Comparison of ENCODE assay signal across 21 cellular contexts in genomic region chr6:679282-679681, GRCh38. TPM values are rescaled to one million over a fixed set of nuclear protein-coding genes. Genes with fewer than 3 reads are reported as not detected.
DNase-seq lines count a peak whose midpoint lies in the region; ATAC-seq and TF ChIP-seq lines count a peak whose summit lies in the region.
"Had no signal": no experiment of that assay in that cellular context is flagged by ENCODE, and none has a peak within 500 bp of the region (broad histone marks: within the 10 kb centered on the region; RNA-seq: fewer than 3 reads in every experiment).

No MANE protein-coding gene starts in this region.

- no peak overlapping the region; the same call in 1 of the 2 replicates for H3K14ac ChIP-seq in IMR-90 (replicated peaks; ENCODE audit: low read depth, low read length)

- peaks cover 20% of the 10 kb centered on the region for H3K4me1 ChIP-seq in IMR-90 (ENCODE audit: control insufficient read depth, insufficient read depth, low read length)

- TF ChIP-seq POLR2A in IMR-90 (IDR thresholded peaks at IDR 0.05; ENCODE audit: low read depth, low read length), result no peak

- POLR2A ChIA-PET in IMR-90 (lab: Charles Lee; ENCODE audit: unreplicated experiment), result no interaction called here

- H2BK120ac ChIP-seq in IMR-90 (ENCODE audit: low read depth, low read length), result no peak overlapping the region

- H2BK5ac ChIP-seq in IMR-90 (ENCODE audit: low read depth, low read length, poor library complexity, severe bottlenecking), result no peak overlapping the region

- no peaks in the 10 kb centered on the region for H3K36me3 ChIP-seq in IMR-90 (ENCODE audit: control insufficient read depth, insufficient read depth, low read length)

- peak; percentile 31 for DNase-seq in AG10803 (ENCODE audit: low read depth)
- peak; percentile 75 for DNase-seq in IMR-90
- peak; percentile 65 for DNase-seq in choroid plexus epithelial cell (ENCODE audit: low read depth)
- peak; percentile 84 for DNase-seq in iris pigment epithelial cell (ENCODE audit: low read depth)
- no peak for DNase-seq in stimulated activated CD4-positive, alpha-beta T cell treated with anti-CD3 and anti-CD28 coated beads, Interleukin-4, amount 100 ng/mL, for 1 hour
- no peak for DNase-seq in NCI-H1092 (lab: John Stamatoyannopoulos, UW)
- DNase-seq in activated CD4-positive, alpha-beta T cell treated with anti-CD3 and anti-CD28 coated beads for 4 hours, result no peak
- DNase-seq: Calu3; CD4-positive, alpha-beta memory T cell; DMS53; GOT3; Kasumi-1; NCI-H1694 treated with DMSO at 0.1 percent for 48 hours; NCI-H2107; NCI-H226; NCI-H524 treated with DMSO at 0.1 percent for 48 hours; PC-9; SIG-M5 had no signal

- CTCF ChIA-PET in IMR-90 (lab: Yijun Ruan, JAX), result no interaction called here

- dilution Hi-C loops in IMR-90 (cut with HindIII; ENCODE audit: low sequenced_read_pairs, unreplicated experiment), result no loop called here

- intact Hi-C loops in IMR-90 (cut with micrococcal nuclease), result no loop called here

- no peak overlapping the region for H3K18ac ChIP-seq in IMR-90 (ENCODE audit: low read depth, low read length)

- H3K4ac ChIP-seq in IMR-90 (ENCODE audit: low read depth, low read length), result no peak overlapping the region; the same call in 1 of the 2 replicates

- H2AK5ac ChIP-seq in IMR-90 (ENCODE audit: low read depth, low read length), result no peak overlapping the region

- in situ Hi-C loops in IMR-90 (cut with MboI; ENCODE audit: low sequenced_read_pairs), result no loop called here

- ATAC-seq in IMR-90 (ENCODE audit: low read depth) (peak; percentile 25; the same call in 1 of the 2 replicates), GM19035 (IDR thresholded peaks at IDR 0.05; ENCODE audit: unreplicated experiment) (no peak)

- no peak overlapping the region for H4K8ac ChIP-seq in IMR-90 (ENCODE audit: low read depth in 2 of 2, low read length in 2 of 2)

- no CpG with 5 or more reads among the region's 9 CpGs for WGBS in IMR-90 (ENCODE audit: extremely low coverage in 2 of 2, insufficient read length in 1 of 2), 2 experiments

- TF ChIP-seq CTCF in AG10803 (conservative IDR thresholded peaks at IDR 0.05; ENCODE audit: low read length) (no peak), IMR-90 (conservative IDR thresholded peaks at IDR 0.05; ENCODE audit: low read depth, low read length) (no peak), choroid plexus epithelial cell (conservative IDR thresholded peaks at IDR 0.05; ENCODE audit: low read depth, low read length) (no peak)

- H3K4me2 ChIP-seq in IMR-90 (ENCODE audit: low read depth, low read length), result peak overlapping the region; percentile 62
- H3K4me2 ChIP-seq: BLaER1, PC-9 had no signal

- no peaks in the 10 kb centered on the region for H3K27me3 ChIP-seq in IMR-90 (ENCODE audit: control insufficient read depth, insufficient read depth, low read length)
- H3K27me3 ChIP-seq: BLaER1 had no signal

- no peak overlapping the region for H3K56ac ChIP-seq in IMR-90 (ENCODE audit: extremely low read depth, insufficient read depth, low read length)

- no peak for TF ChIP-seq RAD21 in IMR-90 (IDR thresholded peaks at IDR 0.05; ENCODE audit: low read length)

- peak overlapping the region; percentile 74 for H3K23ac ChIP-seq in IMR-90 (ENCODE audit: low read depth, low read length)

- peaks cover 21% of the 10 kb centered on the region for H4K20me1 ChIP-seq in IMR-90 (ENCODE audit: insufficient read depth, low read length)

- H3K9ac ChIP-seq in IMR-90 (ENCODE audit: low read depth, low read length), result no peak overlapping the region
- H3K9ac ChIP-seq: BLaER1 had no signal

- H4K5ac ChIP-seq in IMR-90 (ENCODE audit: low read depth, low read length), result no peak overlapping the region; the same call in 1 of the 2 replicates

- H3K79me1 ChIP-seq in IMR-90 (ENCODE audit: low read depth in 1 of 2, low read length in 2 of 2), result peaks cover 33 to 66% of the 10 kb centered on the region in 2 experiments

- H4K91ac ChIP-seq in IMR-90 (ENCODE audit: insufficient read depth, low read depth, low read length), result no peak overlapping the region

- H2AK9ac ChIP-seq in IMR-90 (replicated peaks; ENCODE audit: low read depth, low read length, poor library complexity), result no peak overlapping the region

- H3K9me1 ChIP-seq in IMR-90 (ENCODE audit: insufficient read depth, low read length), result peaks cover 16% of the 10 kb centered on the region

- no peak overlapping the region for H3K4me3 ChIP-seq in AG10803 (ENCODE audit: low read length)
- no peak overlapping the region for H3K4me3 ChIP-seq in IMR-90 (ENCODE audit: insufficient read depth, low read depth, low read length)
- H3K4me3 ChIP-seq in choroid plexus epithelial cell (ENCODE audit: low read depth, low read length), result no peak overlapping the region
- H3K4me3 ChIP-seq: BLaER1, PC-9 had no signal

- H2BK15ac ChIP-seq in IMR-90 (ENCODE audit: low read depth, low read length), result no peak overlapping the region

- no peak overlapping the region for H3K27ac ChIP-seq in IMR-90 (ENCODE audit: insufficient read depth, low read length)
- H3K27ac ChIP-seq: BLaER1, PC-9, RWPE1 had no signal

- no peaks in the 10 kb centered on the region for H3K9me3 ChIP-seq in IMR-90 (ENCODE audit: control insufficient read depth, insufficient read depth, low read length)

- H2AFZ ChIP-seq in IMR-90 (replicated peaks; ENCODE audit: low read length, poor library complexity), result no peak overlapping the region
- H2AFZ ChIP-seq: PC-9 had no signal

- no peak overlapping the region for H2BK20ac ChIP-seq in IMR-90 (ENCODE audit: low read depth, low read length)

- BruUV-seq in IMR-90 (replicated peaks; lab: Mats Ljungman, UMichigan), result no TSS peak

TF ChIP-seq in IMR-90, 13 proteins besides CTCF, POLR2A, EP300 and RAD21:
- TF ChIP-seq MXI1 (IDR thresholded peaks at IDR 0.05; ENCODE audit: borderline replicate concordance, low read depth, low read length) (peak; percentile 88; the same call in 1 of the 2 replicates), RFX5 (IDR thresholded peaks at IDR 0.05; ENCODE audit: low read depth, low read length) (no peak), ELK1 (IDR thresholded peaks at IDR 0.05; ENCODE audit: borderline replicate concordance, low read depth, low read length) (no peak)

RNA-seq across cellular contexts. Expression of gene EXOC2, which starts 13.7 kb away (rescaled TPM):
- 37.3 and 39.4 TPM in 2 replicates for total RNA-seq in IMR-90 (2012; rRNA removed)
- polyA plus RNA-seq in IMR-90 (2012; rRNA removed), result 12.8 and 13.1 TPM in 2 replicates
- 5.9 and 6.1 TPM in 2 replicates for polyA plus RNA-seq in IMR-90 (2012; cell fraction: cytosol; rRNA removed)
- polyA plus RNA-seq in IMR-90 (2012; cell fraction: nucleus; rRNA removed; ENCODE audit: low replicate concordance), result 6.9 and 14.1 TPM in 2 replicates

RNA-seq across cellular contexts. Expression of gene HUS1B, which starts 22.4 kb away (rescaled TPM):
- total RNA-seq in IMR-90 (2012; rRNA removed), result 0.36 and 0.56 TPM in 2 replicates
- polyA plus RNA-seq in IMR-90 (2012; rRNA removed), result 0.39 and 0.59 TPM in 2 replicates
- 0.29 and 0.60 TPM in 2 replicates for polyA plus RNA-seq in IMR-90 (2012; cell fraction: cytosol; rRNA removed)
- polyA plus RNA-seq in IMR-90 (2012; cell fraction: nucleus; rRNA removed; ENCODE audit: low replicate concordance), result 0.79 and 1.5 TPM in 2 replicates

Comparison
In these comparisons a context has a peak if more than half of its experiments do, and no peak if none do; other contexts are left out.
1. DNase-seq: peak in AG10803 (single experiment), IMR-90 (single experiment), choroid plexus epithelial cell (single experiment) and iris pigment epithelial cell (single experiment); none in stimulated activated CD4-positive, alpha-beta T cell treated with anti-CD3 and anti-CD28 coated beads, Interleukin-4, amount 100 ng/mL, for 1 hour (single experiment), NCI-H1092 (single experiment) and activated CD4-positive, alpha-beta T cell treated with anti-CD3 and anti-CD28 coated beads for 4 hours (0 of 2).